Comparison of ENCODE assay signal across 8 cellular contexts in genomic region chr10:8044908-8045727, GRCh38. TPM values are rescaled to one million over a fixed set of nuclear protein-coding genes. Genes with fewer than 3 reads are reported as not detected.
DNase-seq lines count a peak whose midpoint lies in the region; ATAC-seq and TF ChIP-seq lines count a peak whose summit lies in the region.

No MANE protein-coding gene starts in this region.

- H3K4me3 ChIP-seq in left ventricle myocardium inferior (peak overlapping the region; percentile 55), skin epidermis (peak overlapping the region; percentile 7 to 36 (median 13)), brain microvascular endothelial cell (ENCODE audit: low read depth, low read length) (no peak overlapping the region)

- intact Hi-C loops in left ventricle myocardium inferior (cut with micrococcal nuclease), result no loop called here

- peaks cover 100% of the 10 kb centered on the region for H3K27me3 ChIP-seq in left ventricle myocardium inferior (ENCODE audit: low read depth)
- peaks cover 93% of the 10 kb centered on the region for H3K27me3 ChIP-seq in brain microvascular endothelial cell (replicated peaks)

- TF ChIP-seq CTCF in left ventricle myocardium inferior (IDR thresholded peaks at IDR 0.05; ENCODE audit: borderline replicate concordance), result no peak
- no peak for TF ChIP-seq CTCF in brain microvascular endothelial cell (IDR thresholded peaks at IDR 0.05; ENCODE audit: low read depth, low read length, missing control alignments)

- peaks cover 55% of the 10 kb centered on the region for H3K4me1 ChIP-seq in left ventricle myocardium inferior

- no peaks in the 10 kb centered on the region for H3K9me3 ChIP-seq in left ventricle myocardium inferior (replicated peaks)

- H3K27ac ChIP-seq in left ventricle myocardium inferior (replicated peaks) (no peak overlapping the region), skin epidermis (no peak overlapping the region), brain microvascular endothelial cell (no peak overlapping the region)

- in situ Hi-C loops in brain microvascular endothelial cell (cut with HindIII; ENCODE audit: low pct_ligation_motif_present, low sequenced_read_pairs), result no loop called here

- ATAC-seq in GM19452 (IDR thresholded peaks at IDR 0.05; ENCODE audit: unreplicated experiment), result no peak

- H3K36me3 ChIP-seq in left ventricle myocardium inferior (no peaks in the 10 kb centered on the region), brain microvascular endothelial cell (replicated peaks) (no peaks in the 10 kb centered on the region)

- DNase-seq in NCI-H2081 (lab: John Stamatoyannopoulos, UW), result peak; percentile 15 to 21
- no peak for DNase-seq in NCI-H2081 treated with DMSO at 0.1 percent for 48 hours (lab: John Stamatoyannopoulos, UW)
- peak; percentile 87 for DNase-seq in SK-N-DZ (ENCODE audit: low spot score)
- DNase-seq in left ventricle myocardium inferior, result no peak
- DNase-seq in stimulated activated CD4-positive, alpha-beta T cell treated with anti-CD3 and anti-CD28 coated beads, Interleukin-12 subunit alpha, Interleukin-12 subunit beta, amount 100 ng/mL, for 4 hours, result no peak
- DNase-seq in brain microvascular endothelial cell, result no peak

RNA-seq across cellular contexts. Expression of gene GATA3, which starts 9.4 kb away (rescaled TPM):
- 61.7 and 63.5 TPM in 2 replicates for polyA plus RNA-seq in SK-N-DZ (2014; cell fraction: cytosol; rRNA removed)
- polyA plus RNA-seq in SK-N-DZ (2014; cell fraction: nucleus; rRNA removed), result 52.1 and 84.8 TPM in 2 replicates
- total RNA-seq in left ventricle myocardium inferior, result 1.4 TPM

Comparison
In these comparisons a context has a peak if more than half of its experiments do, and no peak if none do; other contexts are left out.
1. DNase-seq: peak in NCI-H2081 (2 of 2) and SK-N-DZ (single experiment); none in NCI-H2081 treated with DMSO at 0.1 percent for 48 hours (single experiment), left ventricle myocardium inferior (single experiment), stimulated activated CD4-positive, alpha-beta T cell treated with anti-CD3 and anti-CD28 coated beads, Interleukin-12 subunit alpha, Interleukin-12 subunit beta, amount 100 ng/mL, for 4 hours (single experiment) and brain microvascular endothelial cell (single experiment).